In the genomic region with DNA sequence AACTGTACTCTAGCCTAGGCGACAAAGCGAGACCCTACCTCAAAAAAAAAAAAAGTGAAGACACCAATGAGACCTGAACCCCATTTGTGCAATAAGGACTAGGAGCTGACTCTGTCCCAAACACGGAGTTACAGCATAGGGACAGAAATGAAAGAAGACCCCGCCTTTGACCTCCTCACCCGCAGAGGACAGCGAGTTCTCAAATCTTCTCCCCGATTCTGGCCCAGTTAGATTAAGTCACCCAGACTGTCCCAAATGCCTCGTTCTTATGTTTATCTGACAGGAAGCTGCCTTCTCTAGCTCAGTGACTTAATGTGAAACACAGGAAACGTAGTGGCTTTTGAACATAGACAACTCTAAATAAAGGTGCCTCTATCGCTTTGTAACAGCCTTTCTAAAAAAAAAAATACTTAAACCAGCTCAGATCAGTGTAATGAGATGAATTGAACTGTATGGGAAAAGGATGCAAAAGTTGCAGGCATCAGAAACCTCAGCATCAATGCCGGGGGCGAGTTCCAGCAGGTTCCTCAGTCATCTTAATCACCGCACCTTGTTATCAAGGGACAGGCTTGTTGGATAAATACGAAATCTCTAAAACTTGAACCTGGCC, we compare ENCODE assay signal across 10 cellular contexts.
A peak's percentile ranks its signal among the peaks of the same experiment; 100 is the strongest.
DNase-seq lines count a peak whose midpoint lies in the region; ATAC-seq lines count a peak whose summit lies in the region.
"Had no signal": no experiment of that assay in that cellular context is flagged by ENCODE, and none has a peak within 500 bp of the region (broad histone marks: within the 10 kb centered on the region; RNA-seq: fewer than 3 reads in every experiment).

No MANE protein-coding gene starts in this region.

- no peaks in the 10 kb centered on the region for H3K9me3 ChIP-seq in BLaER1 treated with 17β-estradiol and CSF1 and Interleukin-3, amounts not matched to agents 10 nM and 100 nM (replicated peaks in 1 of 11)

- peaks cover 99 to 100% (median 100%) of the 10 kb centered on the region in 10 experiments for H3K4me1 ChIP-seq in BLaER1 treated with 17β-estradiol and CSF1 and Interleukin-3, amounts not matched to agents 10 nM and 100 nM

- peaks cover 12% of the 10 kb centered on the region for H3K36me3 Mint-ChIP-seq in activated naive CD8-positive, alpha-beta T cell
- H3K36me3 Mint-ChIP-seq in memory B cell, result peaks cover 11% of the 10 kb centered on the region

- H3K27ac Mint-ChIP-seq in activated naive CD8-positive, alpha-beta T cell, result peak overlapping the region; percentile 97
- peak overlapping the region; percentile 99 for H3K27ac Mint-ChIP-seq in memory B cell

- H3K9ac ChIP-seq in BLaER1 treated with 17β-estradiol and CSF1 and Interleukin-3, amounts not matched to agents 10 nM and 100 nM, result peak overlapping the region; percentile 44 to 77 (median 64)

- H3K4me3 Mint-ChIP-seq in activated naive CD8-positive, alpha-beta T cell, result peak overlapping the region; percentile 84
- peak overlapping the region; percentile 83 for H3K4me3 Mint-ChIP-seq in memory B cell

- peaks cover 93% of the 10 kb centered on the region for H3K4me1 Mint-ChIP-seq in activated naive CD8-positive, alpha-beta T cell (ENCODE audit: low read depth)
- peaks cover 57% of the 10 kb centered on the region for H3K4me1 Mint-ChIP-seq in memory B cell

- H3K27ac ChIP-seq in BLaER1 treated with 17β-estradiol and CSF1 and Interleukin-3, amounts not matched to agents 10 nM and 100 nM, result peak overlapping the region in 10 of 11 experiments; percentile 46 to 85 (median 70); a peak in 20 of 22 replicates

- DNase-seq in memory B cell (ENCODE audit: low spot score in 2 of 2) (no peak), NCI-H748 (lab: John Stamatoyannopoulos, UW; ENCODE audit: unreplicated experiment) (no peak), GM19240 (ENCODE audit: insufficient read length, low spot score) (no peak), 8988T (no peak)
- DNase-seq: DMS79, NCI-H510A had no signal

- H3K4me2 ChIP-seq in BLaER1 treated with 17β-estradiol and CSF1 and Interleukin-3, amounts not matched to agents 10 nM and 100 nM, result peak overlapping the region; percentile 78 to 100 (median 98)

- H4K20me1 ChIP-seq in BLaER1 treated with 17β-estradiol and CSF1 and Interleukin-3, amounts not matched to agents 10 nM and 100 nM, result peaks cover 100% of the 10 kb centered on the region in 11 experiments

- H3K27me3 ChIP-seq in BLaER1 treated with 17β-estradiol and CSF1 and Interleukin-3, amounts not matched to agents 10 nM and 100 nM, result no peaks in the 10 kb centered on the region

- peak overlapping the region in 9 of 10 experiments; percentile 9 to 100 (median 49); a peak in 17 of 20 replicates for H3K4me3 ChIP-seq in BLaER1 treated with 17β-estradiol and CSF1 and Interleukin-3, amounts not matched to agents 10 nM and 100 nM

- peaks cover 5 to 99% (median 84%) of the 10 kb centered on the region in 11 experiments; a peak in 21 of 22 replicates for H3K36me3 ChIP-seq in BLaER1 treated with 17β-estradiol and CSF1 and Interleukin-3, amounts not matched to agents 10 nM and 100 nM

- H3K27me3 Mint-ChIP-seq in activated naive CD8-positive, alpha-beta T cell, result no peaks in the 10 kb centered on the region
- H3K27me3 Mint-ChIP-seq in memory B cell, result no peaks in the 10 kb centered on the region

- no peaks in the 10 kb centered on the region for H3K9me3 Mint-ChIP-seq in activated naive CD8-positive, alpha-beta T cell (ENCODE audit: low read depth)
- no peaks in the 10 kb centered on the region for H3K9me3 Mint-ChIP-seq in memory B cell

- ATAC-seq in HG03097 (IDR thresholded peaks at IDR 0.05; ENCODE audit: low FRiP score, unreplicated experiment), result peak; percentile 46
- ATAC-seq in memory B cell (ENCODE audit: low read depth), result peak; percentile 74
- no peak for ATAC-seq in GM21423 (IDR thresholded peaks at IDR 0.05; ENCODE audit: unreplicated experiment)
